8 cellular contexts compared by ENCODE assay signal in the genomic region with DNA sequence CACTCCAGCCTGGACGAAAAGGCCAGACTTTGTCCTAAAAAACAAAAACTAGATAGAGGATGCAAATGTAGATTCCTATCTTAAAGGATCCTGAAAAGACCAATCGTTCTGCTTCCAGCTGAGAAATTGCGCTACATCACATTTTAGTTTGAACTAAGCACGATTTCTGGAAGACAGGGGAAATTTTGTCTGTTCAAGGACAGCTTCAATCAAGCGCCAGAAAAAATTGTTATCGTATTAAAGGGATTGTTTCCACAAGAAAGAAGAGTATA. TPM values are rescaled to one million over a fixed set of nuclear protein-coding genes. Genes with fewer than 3 reads are reported as not detected.
DNase-seq lines count a peak whose midpoint lies in the region; ATAC-seq and TF ChIP-seq lines count a peak whose summit lies in the region.

No MANE protein-coding gene starts in this region.

- peaks cover 4% of the 10 kb centered on the region; the same call in 1 of the 2 replicates for H3K9me3 ChIP-seq in HAP-1
- no peaks in the 10 kb centered on the region for H3K9me3 ChIP-seq in skeletal muscle tissue (ENCODE audit: control insufficient read depth in 3 of 3, low read length in 3 of 3)

- in situ Hi-C loops in HAP-1 (cut with MboI; ENCODE audit: low sequenced_read_pairs) = no loop called here

- H3K27me3 Mint-ChIP-seq in activated B cell treated with CpG ODN at 0.5 μM for 24 hours = no peaks in the 10 kb centered on the region
- peaks cover 5% of the 10 kb centered on the region for H3K27me3 Mint-ChIP-seq in glutamatergic neuron (ENCODE audit: unreplicated experiment)

- CTCF ChIA-PET in activated B cell treated with CpG ODN at 0.5 μM for 24 hours (lab: Charles Lee) = interaction anchor here (1.3 to 1.4 kb wide), 2 partner anchors 16 to 74 kb away, joined by 7 to 11 read pairs; no protein-coding TSS in a partner anchor

- H3K9me3 Mint-ChIP-seq in activated B cell treated with CpG ODN at 0.5 μM for 24 hours = no peaks in the 10 kb centered on the region
- peaks cover 2% of the 10 kb centered on the region for H3K9me3 Mint-ChIP-seq in glutamatergic neuron (ENCODE audit: unreplicated experiment)

- intact Hi-C loops in activated B cell treated with CpG ODN at 0.5 μM for 24 hours (cut with micrococcal nuclease) = loop anchor here (1.0 to 10.0 kb wide), 7 partner anchors 15 to 1203 kb away; a partner anchor contains a TSS

- peak overlapping the region; percentile 97 for H3K4me3 Mint-ChIP-seq in activated B cell treated with CpG ODN at 0.5 μM for 24 hours
- peak overlapping the region; percentile 96 for H3K4me3 Mint-ChIP-seq in glutamatergic neuron (ENCODE audit: unreplicated experiment)

- H3K4me1 Mint-ChIP-seq in activated B cell treated with CpG ODN at 0.5 μM for 24 hours (peaks cover 43% of the 10 kb centered on the region), glutamatergic neuron (ENCODE audit: low read depth, unreplicated experiment) (peaks cover 3% of the 10 kb centered on the region)

- TF ChIP-seq CTCF in activated B cell treated with CpG ODN at 0.5 μM for 24 hours (IDR thresholded peaks at IDR 0.05) (no peak), glutamatergic neuron (IDR thresholded peaks at IDR 0.05; ENCODE audit: partially characterized antibody, unreplicated experiment) (no peak)

- peak overlapping the region; percentile 96 for H3K27ac Mint-ChIP-seq in activated B cell treated with CpG ODN at 0.5 μM for 24 hours
- peak overlapping the region; percentile 96 for H3K27ac Mint-ChIP-seq in glutamatergic neuron (ENCODE audit: unreplicated experiment)

- H3K36me3 ChIP-seq in HAP-1 (replicated peaks) (peaks cover 11% of the 10 kb centered on the region), skeletal muscle tissue (ENCODE audit: control insufficient read depth in 3 of 3, insufficient read depth in 3 of 3, low read length in 3 of 3) (no peaks in the 10 kb centered on the region)

- DNase-seq in HAP-1 (ENCODE audit: low spot score in 2 of 2) = no peak
- no peak for DNase-seq in activated B cell treated with CpG ODN at 0.5 μM for 24 hours
- DNase-seq in glutamatergic neuron = no peak
- DNase-seq in DMS153 treated with DMSO at 0.1 percent for 48 hours (lab: John Stamatoyannopoulos, UW; ENCODE audit: unreplicated experiment) = no peak
- DNase-seq in medulla oblongata (ENCODE audit: extremely low spot score) = no peak
- no peak for DNase-seq in mesenteric fat pad (ENCODE audit: low spot score)

- H3K36me3 Mint-ChIP-seq in activated B cell treated with CpG ODN at 0.5 μM for 24 hours (ENCODE audit: low read depth) (peaks cover 9% of the 10 kb centered on the region), glutamatergic neuron (ENCODE audit: unreplicated experiment) (no peaks in the 10 kb centered on the region)

- ATAC-seq in activated B cell treated with CpG ODN at 0.5 μM for 24 hours (ENCODE audit: low read depth) (no peak), HG02981 (IDR thresholded peaks at IDR 0.05; ENCODE audit: unreplicated experiment) (no peak)

- H3K27me3 ChIP-seq in HAP-1 (ENCODE audit: low read depth) = no peaks in the 10 kb centered on the region
- H3K27me3 ChIP-seq in skeletal muscle tissue (ENCODE audit: control insufficient read depth in 3 of 3, insufficient read depth in 3 of 3, low read length in 3 of 3) = no peaks in the 10 kb centered on the region

- POLR2A ChIA-PET in activated B cell treated with CpG ODN at 0.5 μM for 24 hours (lab: Charles Lee) = interaction anchor here (0.6 to 8.4 kb wide), 13 partner anchors 10 to 1055 kb away, joined by 3 to 133 read pairs (median 4); a partner anchor contains a TSS

- H3K27ac ChIP-seq in skeletal muscle tissue (ENCODE audit: low read depth, low read length) = peak overlapping the region; percentile 68

- H3K9ac ChIP-seq in skeletal muscle tissue (ENCODE audit: low read depth in 1 of 3, low read length in 3 of 3) = peak overlapping the region; percentile 72 to 83 (median 79)

- H3K4me3 ChIP-seq in HAP-1 = peak overlapping the region; percentile 63
- H3K4me3 ChIP-seq in skeletal muscle tissue (ENCODE audit: low read length in 3 of 3) = peak overlapping the region; percentile 77 to 94 (median 81)

- H3K4me1 ChIP-seq in HAP-1 (peaks cover 11% of the 10 kb centered on the region), skeletal muscle tissue (ENCODE audit: control insufficient read depth in 3 of 3, insufficient read depth in 3 of 3, low read length in 3 of 3) (peaks cover 3 to 9% (median 4%) of the 10 kb centered on the region in 3 donors)

RNA-seq across cellular contexts. Expression of a gene that starts 0.7 kb away (rescaled TPM):
- total RNA-seq in activated B cell treated with CpG ODN at 0.5 μM for 24 hours (26.2 and 28.4 TPM in 2 replicates), glutamatergic neuron (ENCODE audit: unreplicated experiment) (16.2 TPM), skeletal muscle tissue (28.2 TPM), mesenteric fat pad (52.7 TPM)

RNA-seq across cellular contexts. Expression of a gene that starts 30.7 kb away (rescaled TPM):
- 18.5 and 21.1 TPM in 2 replicates for total RNA-seq in activated B cell treated with CpG ODN at 0.5 μM for 24 hours
- 11.9 TPM for total RNA-seq in glutamatergic neuron (ENCODE audit: unreplicated experiment)
- 15.7 TPM for total RNA-seq in skeletal muscle tissue
- 26.6 TPM for total RNA-seq in mesenteric fat pad
